1 cellular context compared by ENCODE assay signal in the genomic region with DNA sequence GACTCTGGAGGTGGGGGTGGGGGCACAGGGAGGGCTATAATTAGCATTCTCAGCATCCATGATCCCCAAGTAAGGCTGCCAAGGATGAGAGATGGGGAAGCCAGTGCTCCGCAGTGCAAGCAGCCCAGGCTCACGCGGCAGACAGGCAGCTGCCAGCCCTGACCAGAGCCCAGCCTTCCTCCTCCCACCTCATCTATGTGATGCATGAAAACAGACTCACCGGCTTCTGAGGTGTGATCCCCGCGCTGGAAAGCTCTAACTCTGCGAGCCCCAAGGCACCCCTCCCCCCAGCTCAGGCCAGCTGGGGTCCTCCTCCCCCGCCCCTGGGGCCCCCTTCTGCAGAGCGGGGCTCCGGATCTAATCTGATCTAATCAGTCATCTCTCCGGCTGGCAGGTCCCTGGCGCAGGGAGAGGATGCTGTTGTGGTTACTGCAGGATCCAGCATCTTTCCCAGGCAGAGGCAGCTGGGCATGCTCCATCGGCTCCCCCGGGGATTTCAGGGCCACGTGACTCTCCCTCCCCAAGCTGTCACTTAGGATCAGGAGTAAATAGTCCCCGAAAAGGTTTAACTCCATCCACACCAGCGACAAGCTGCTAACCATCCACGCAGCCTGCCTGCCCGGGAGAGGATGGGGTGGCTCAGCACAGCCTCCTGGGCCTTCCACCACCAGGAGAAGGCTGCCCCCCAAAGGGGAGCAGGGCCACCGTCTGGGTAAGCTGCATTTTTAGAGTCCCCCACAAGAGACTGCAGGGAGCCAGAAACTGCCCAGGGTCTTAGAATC.
TF ChIP-seq lines count a peak whose summit lies in the region.

PLEKHA6 (minus strand) TSS at position 456 of the 782 bp plus-strand sequence. CDS start 86,202 bp downstream, outside the sequence.

TF ChIP-seq in K562, 482 proteins besides CTCF, POLR2A, EP300 and RAD21 (continued from another document and continues in another):
- TF ChIP-seq ZNF518B (CRISPR knock-in tag; IDR thresholded peaks at IDR 0.05) (no peak), RBM17 (IDR thresholded peaks at IDR 0.05; ENCODE audit: borderline replicate concordance, low read depth, low read length) (no peak), ZNF277 (CRISPR knock-in tag; IDR thresholded peaks at IDR 0.05; ENCODE audit: borderline replicate concordance) (no peak), PTRF (tag; IDR thresholded peaks at IDR 0.05) (no peak), NR3C1 (CRISPR knock-in tag; IDR thresholded peaks at IDR 0.05) (no peak), NELFE (IDR thresholded peaks at IDR 0.05; ENCODE audit: insufficient read depth, insufficient read length) (no peak), ZNF436 (CRISPR knock-in tag; IDR thresholded peaks at IDR 0.05) (no peak), TEAD1 (CRISPR knock-in tag; IDR thresholded peaks at IDR 0.05) (0 out of 4 replicates have a peak, but pooled peaks of 1 of the 2 experiments have one; percentile 25), USF2 (CRISPR knock-in tag; IDR thresholded peaks at IDR 0.05) (peak; percentile 81), ZNF146 (CRISPR knock-in tag; IDR thresholded peaks at IDR 0.05; ENCODE audit: unreplicated experiment) (no peak), CBX1 (IDR thresholded peaks at IDR 0.05; ENCODE audit: low read depth) (no peak), FOXK1 (CRISPR knock-in tag; IDR thresholded peaks at IDR 0.05; ENCODE audit: borderline replicate concordance) (no peak), PYGO2 (tag; IDR thresholded peaks at IDR 0.05) (no peak), MEF2A (IDR thresholded peaks at IDR 0.05; ENCODE audit: control insufficient read depth, low read depth, low read length) (no peak), DACH1 (IDR thresholded peaks at IDR 0.05; ENCODE audit: partially characterized antibody) (no peak), TAF15 (IDR thresholded peaks at IDR 0.05; ENCODE audit: low read depth, low read length) (no peak), ZNF707 (CRISPR knock-in tag; conservative IDR thresholded peaks at IDR 0.05) (no peak), FOXM1 (IDR thresholded peaks at IDR 0.05; ENCODE audit: low read depth) (no peak), FOXM1 (CRISPR knock-in tag; IDR thresholded peaks at IDR 0.05; ENCODE audit: low read depth) (no peak), ZSCAN32 (CRISPR knock-in tag; IDR thresholded peaks at IDR 0.05) (no peak), TCF7 (IDR thresholded peaks at IDR 0.05; ENCODE audit: borderline replicate concordance) (no peak), NRF1 (conservative IDR thresholded peaks at IDR 0.05 in 1 of 2, IDR thresholded peaks at IDR 0.05 in 1 of 2) (peak; percentile 40 to 41), THAP7 (CRISPR knock-in tag; IDR thresholded peaks at IDR 0.05) (no peak), ZBTB7A (IDR thresholded peaks at IDR 0.05; ENCODE audit: borderline replicate concordance, control insufficient read depth, low read depth, low read length) (0 out of 2 replicates have a peak, but pooled peaks have one; percentile 28), ZNF282 (CRISPR knock-in tag; IDR thresholded peaks at IDR 0.05) (no peak), ZEB2 (IDR thresholded peaks at IDR 0.05) (no peak), CBFA2T2 (conservative IDR thresholded peaks at IDR 0.05) (0 out of 2 replicates have a peak, but pooled peaks have one; percentile 12), RAD51 (IDR thresholded peaks at IDR 0.05; ENCODE audit: borderline replicate concordance, low read depth) (peak; percentile 61), ZNF589 (CRISPR knock-in tag; IDR thresholded peaks at IDR 0.05; ENCODE audit: low read depth) (no peak), USF1 (CRISPR knock-in tag; IDR thresholded peaks at IDR 0.05) (peak; percentile 85), ZKSCAN8 (CRISPR knock-in tag; IDR thresholded peaks at IDR 0.05) (no peak), XRCC5 (IDR thresholded peaks at IDR 0.05; ENCODE audit: low read depth, low read length) (0 out of 2 replicates have a peak, but pooled peaks have one; percentile 59), NFATC3 (IDR thresholded peaks at IDR 0.05) (no peak), NCOA4 (IDR thresholded peaks at IDR 0.05; ENCODE audit: partially characterized antibody) (no peak)
- TF ChIP-seq, protein P1, sequence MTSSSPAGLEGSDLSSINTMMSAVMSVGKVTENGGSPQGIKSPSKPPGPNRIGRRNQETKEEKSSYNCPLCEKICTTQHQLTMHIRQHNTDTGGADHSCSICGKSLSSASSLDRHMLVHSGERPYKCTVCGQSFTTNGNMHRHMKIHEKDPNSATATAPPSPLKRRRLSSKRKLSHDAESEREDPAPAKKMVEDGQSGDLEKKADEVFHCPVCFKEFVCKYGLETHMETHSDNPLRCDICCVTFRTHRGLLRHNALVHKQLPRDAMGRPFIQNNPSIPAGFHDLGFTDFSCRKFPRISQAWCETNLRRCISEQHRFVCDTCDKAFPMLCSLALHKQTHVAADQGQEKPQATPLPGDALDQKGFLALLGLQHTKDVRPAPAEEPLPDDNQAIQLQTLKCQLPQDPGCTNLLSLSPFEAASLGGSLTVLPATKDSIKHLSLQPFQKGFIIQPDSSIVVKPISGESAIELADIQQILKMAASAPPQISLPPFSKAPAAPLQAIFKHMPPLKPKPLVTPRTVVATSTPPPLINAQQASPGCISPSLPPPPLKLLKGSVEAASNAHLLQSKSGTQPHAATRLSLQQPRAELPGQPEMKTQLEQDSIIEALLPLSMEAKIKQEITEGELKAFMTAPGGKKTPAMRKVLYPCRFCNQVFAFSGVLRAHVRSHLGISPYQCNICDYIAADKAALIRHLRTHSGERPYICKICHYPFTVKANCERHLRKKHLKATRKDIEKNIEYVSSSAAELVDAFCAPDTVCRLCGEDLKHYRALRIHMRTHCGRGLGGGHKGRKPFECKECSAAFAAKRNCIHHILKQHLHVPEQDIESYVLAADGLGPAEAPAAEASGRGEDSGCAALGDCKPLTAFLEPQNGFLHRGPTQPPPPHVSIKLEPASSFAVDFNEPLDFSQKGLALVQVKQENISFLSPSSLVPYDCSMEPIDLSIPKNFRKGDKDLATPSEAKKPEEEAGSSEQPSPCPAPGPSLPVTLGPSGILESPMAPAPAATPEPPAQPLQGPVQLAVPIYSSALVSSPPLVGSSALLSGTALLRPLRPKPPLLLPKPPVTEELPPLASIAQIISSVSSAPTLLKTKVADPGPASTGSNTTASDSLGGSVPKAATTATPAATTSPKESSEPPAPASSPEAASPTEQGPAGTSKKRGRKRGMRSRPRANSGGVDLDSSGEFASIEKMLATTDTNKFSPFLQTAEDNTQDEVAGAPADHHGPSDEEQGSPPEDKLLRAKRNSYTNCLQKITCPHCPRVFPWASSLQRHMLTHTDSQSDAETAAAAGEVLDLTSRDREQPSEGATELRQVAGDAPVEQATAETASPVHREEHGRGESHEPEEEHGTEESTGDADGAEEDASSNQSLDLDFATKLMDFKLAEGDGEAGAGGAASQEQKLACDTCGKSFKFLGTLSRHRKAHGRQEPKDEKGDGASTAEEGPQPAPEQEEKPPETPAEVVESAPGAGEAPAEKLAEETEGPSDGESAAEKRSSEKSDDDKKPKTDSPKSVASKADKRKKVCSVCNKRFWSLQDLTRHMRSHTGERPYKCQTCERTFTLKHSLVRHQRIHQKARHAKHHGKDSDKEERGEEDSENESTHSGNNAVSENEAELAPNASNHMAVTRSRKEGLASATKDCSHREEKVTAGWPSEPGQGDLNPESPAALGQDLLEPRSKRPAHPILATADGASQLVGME (CRISPR knock-in tag; IDR thresholded peaks at IDR 0.05), result peak; percentile 68; the same call in 1 of the 2 replicates
- TF ChIP-seq, protein P2, sequence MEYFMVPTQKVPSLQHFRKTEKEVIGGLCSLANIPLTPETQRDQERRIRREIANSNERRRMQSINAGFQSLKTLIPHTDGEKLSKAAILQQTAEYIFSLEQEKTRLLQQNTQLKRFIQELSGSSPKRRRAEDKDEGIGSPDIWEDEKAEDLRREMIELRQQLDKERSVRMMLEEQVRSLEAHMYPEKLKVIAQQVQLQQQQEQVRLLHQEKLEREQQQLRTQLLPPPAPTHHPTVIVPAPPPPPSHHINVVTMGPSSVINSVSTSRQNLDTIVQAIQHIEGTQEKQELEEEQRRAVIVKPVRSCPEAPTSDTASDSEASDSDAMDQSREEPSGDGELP (CRISPR knock-in tag; IDR thresholded peaks at IDR 0.05; ENCODE audit: borderline replicate concordance), result peak; percentile 27; the same call in 1 of the 2 replicates
- TF ChIP-seq, protein P3, sequence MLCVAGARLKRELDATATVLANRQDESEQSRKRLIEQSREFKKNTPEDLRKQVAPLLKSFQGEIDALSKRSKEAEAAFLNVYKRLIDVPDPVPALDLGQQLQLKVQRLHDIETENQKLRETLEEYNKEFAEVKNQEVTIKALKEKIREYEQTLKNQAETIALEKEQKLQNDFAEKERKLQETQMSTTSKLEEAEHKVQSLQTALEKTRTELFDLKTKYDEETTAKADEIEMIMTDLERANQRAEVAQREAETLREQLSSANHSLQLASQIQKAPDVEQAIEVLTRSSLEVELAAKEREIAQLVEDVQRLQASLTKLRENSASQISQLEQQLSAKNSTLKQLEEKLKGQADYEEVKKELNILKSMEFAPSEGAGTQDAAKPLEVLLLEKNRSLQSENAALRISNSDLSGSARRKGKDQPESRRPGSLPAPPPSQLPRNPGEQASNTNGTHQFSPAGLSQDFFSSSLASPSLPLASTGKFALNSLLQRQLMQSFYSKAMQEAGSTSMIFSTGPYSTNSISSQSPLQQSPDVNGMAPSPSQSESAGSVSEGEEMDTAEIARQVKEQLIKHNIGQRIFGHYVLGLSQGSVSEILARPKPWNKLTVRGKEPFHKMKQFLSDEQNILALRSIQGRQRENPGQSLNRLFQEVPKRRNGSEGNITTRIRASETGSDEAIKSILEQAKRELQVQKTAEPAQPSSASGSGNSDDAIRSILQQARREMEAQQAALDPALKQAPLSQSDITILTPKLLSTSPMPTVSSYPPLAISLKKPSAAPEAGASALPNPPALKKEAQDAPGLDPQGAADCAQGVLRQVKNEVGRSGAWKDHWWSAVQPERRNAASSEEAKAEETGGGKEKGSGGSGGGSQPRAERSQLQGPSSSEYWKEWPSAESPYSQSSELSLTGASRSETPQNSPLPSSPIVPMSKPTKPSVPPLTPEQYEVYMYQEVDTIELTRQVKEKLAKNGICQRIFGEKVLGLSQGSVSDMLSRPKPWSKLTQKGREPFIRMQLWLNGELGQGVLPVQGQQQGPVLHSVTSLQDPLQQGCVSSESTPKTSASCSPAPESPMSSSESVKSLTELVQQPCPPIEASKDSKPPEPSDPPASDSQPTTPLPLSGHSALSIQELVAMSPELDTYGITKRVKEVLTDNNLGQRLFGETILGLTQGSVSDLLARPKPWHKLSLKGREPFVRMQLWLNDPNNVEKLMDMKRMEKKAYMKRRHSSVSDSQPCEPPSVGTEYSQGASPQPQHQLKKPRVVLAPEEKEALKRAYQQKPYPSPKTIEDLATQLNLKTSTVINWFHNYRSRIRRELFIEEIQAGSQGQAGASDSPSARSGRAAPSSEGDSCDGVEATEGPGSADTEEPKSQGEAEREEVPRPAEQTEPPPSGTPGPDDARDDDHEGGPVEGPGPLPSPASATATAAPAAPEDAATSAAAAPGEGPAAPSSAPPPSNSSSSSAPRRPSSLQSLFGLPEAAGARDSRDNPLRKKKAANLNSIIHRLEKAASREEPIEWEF (CRISPR knock-in tag; IDR thresholded peaks at IDR 0.05), result no peak
